Comparison of ENCODE assay signal across 27 cellular contexts in genomic region chr20:43198607-43199006, GRCh38. TPM values are rescaled to one million over a fixed set of nuclear protein-coding genes. Genes with fewer than 3 reads are reported as not detected.
"Had no signal": no experiment of that assay in that cellular context is flagged by ENCODE, and none has a peak within 500 bp of the region (broad histone marks: within the 10 kb centered on the region; RNA-seq: fewer than 3 reads in every experiment).

No MANE protein-coding gene starts in this region.

- H3K4me1 Mint-ChIP-seq: natural killer cell; stimulated activated memory B cell treated with anti-CD40 and anti-IgM and Interleukin-4, amounts not matched to agents 10 μg/mL and 1 μg/mL and 100 μg/mL, for 72 hours had no signal

- H3K27ac ChIP-seq: dorsolateral prefrontal cortex, epithelial cell of prostate, gastrocnemius medialis, lower lobe of right lung, ovary, psoas muscle, sigmoid colon, spleen, testis, tibial artery had no signal

- FAIRE-seq: keratinocyte had no signal

- H3K27me3 Mint-ChIP-seq: stimulated activated memory B cell treated with anti-CD40 and anti-IgM and Interleukin-4, amounts not matched to agents 10 μg/mL and 1 μg/mL and 100 μg/mL, for 72 hours had no signal

- H3K27ac Mint-ChIP-seq: natural killer cell; stimulated activated memory B cell treated with anti-CD40 and anti-IgM and Interleukin-4, amounts not matched to agents 10 μg/mL and 1 μg/mL and 100 μg/mL, for 72 hours; type B pancreatic cell had no signal

- H3K27me3 ChIP-seq: dorsolateral prefrontal cortex, gastrocnemius medialis, ovary, sigmoid colon, testis, tibial artery had no signal

- H3K4me3 Mint-ChIP-seq: natural killer cell; stimulated activated memory B cell treated with anti-CD40 and anti-IgM and Interleukin-4, amounts not matched to agents 10 μg/mL and 1 μg/mL and 100 μg/mL, for 72 hours; type B pancreatic cell had no signal

- H3K9me3 Mint-ChIP-seq: natural killer cell; stimulated activated memory B cell treated with anti-CD40 and anti-IgM and Interleukin-4, amounts not matched to agents 10 μg/mL and 1 μg/mL and 100 μg/mL, for 72 hours; type B pancreatic cell had no signal

- ATAC-seq: esophagus mucosa; gastrocnemius medialis; left ventricle myocardium superior; lower lobe of right lung; natural killer cell; psoas muscle; right cardiac atrium; stimulated activated memory B cell treated with anti-CD40 and anti-IgM and Interleukin-4, amounts not matched to agents 10 μg/mL and 1 μg/mL and 100 μg/mL, for 72 hours; stimulated activated naive CD8-positive, alpha-beta T cell treated with anti-CD3 and anti-CD28 coated beads, Interleukin-15, Interleukin-2, amounts not matched to agents 100 U/mL and 50 U/mL, for 24 hours had no signal

- H3K4me1 ChIP-seq: gastrocnemius medialis, lower lobe of right lung, psoas muscle, sigmoid colon, spleen, testis, tibial artery had no signal

- H3K36me3 Mint-ChIP-seq: natural killer cell; stimulated activated memory B cell treated with anti-CD40 and anti-IgM and Interleukin-4, amounts not matched to agents 10 μg/mL and 1 μg/mL and 100 μg/mL, for 72 hours; type B pancreatic cell had no signal

- H3K36me3 ChIP-seq: gastrocnemius medialis, lower lobe of right lung, ovary, sigmoid colon, spleen, tibial artery had no signal

- H3K9me3 ChIP-seq: gastrocnemius medialis, lower lobe of right lung, ovary, psoas muscle, sigmoid colon, spleen, testis, tibial artery had no signal

- H3K4me3 ChIP-seq: dorsolateral prefrontal cortex, gastrocnemius medialis, lower lobe of right lung, ovary, psoas muscle, sigmoid colon, spleen, testis, tibial artery had no signal

- DNase-seq: dorsolateral prefrontal cortex; effector CD4-positive, alpha-beta T cell; foreskin fibroblast; gastrocnemius medialis; head of caudate nucleus; left ventricle myocardium superior; lower lobe of right lung; natural killer cell; occipital lobe; ovary; posterior cingulate gyrus; psoas muscle; right cardiac atrium; sigmoid colon; spleen; stimulated activated CD4-positive, alpha-beta T cell treated with anti-CD3 and anti-CD28 coated beads, Interleukin-4, amount 100 ng/mL, for 4 hours; stimulated activated naive CD8-positive, alpha-beta T cell treated with anti-CD3 and anti-CD28 coated beads, Interleukin-15, Interleukin-2, amounts not matched to agents 100 U/mL and 50 U/mL, for 24 hours; substantia nigra; testis; tibial artery had no signal

RNA-seq across cellular contexts. Expression of gene PTPRT, which starts 8.9 kb away (rescaled TPM):
- total RNA-seq: gastrocnemius medialis, glomerular endothelial cell, natural killer cell, renal cortical epithelial cell had no signal
- polyA plus RNA-seq: keratinocyte had no signal
